17 cellular contexts compared by ENCODE assay signal in the genomic region with DNA sequence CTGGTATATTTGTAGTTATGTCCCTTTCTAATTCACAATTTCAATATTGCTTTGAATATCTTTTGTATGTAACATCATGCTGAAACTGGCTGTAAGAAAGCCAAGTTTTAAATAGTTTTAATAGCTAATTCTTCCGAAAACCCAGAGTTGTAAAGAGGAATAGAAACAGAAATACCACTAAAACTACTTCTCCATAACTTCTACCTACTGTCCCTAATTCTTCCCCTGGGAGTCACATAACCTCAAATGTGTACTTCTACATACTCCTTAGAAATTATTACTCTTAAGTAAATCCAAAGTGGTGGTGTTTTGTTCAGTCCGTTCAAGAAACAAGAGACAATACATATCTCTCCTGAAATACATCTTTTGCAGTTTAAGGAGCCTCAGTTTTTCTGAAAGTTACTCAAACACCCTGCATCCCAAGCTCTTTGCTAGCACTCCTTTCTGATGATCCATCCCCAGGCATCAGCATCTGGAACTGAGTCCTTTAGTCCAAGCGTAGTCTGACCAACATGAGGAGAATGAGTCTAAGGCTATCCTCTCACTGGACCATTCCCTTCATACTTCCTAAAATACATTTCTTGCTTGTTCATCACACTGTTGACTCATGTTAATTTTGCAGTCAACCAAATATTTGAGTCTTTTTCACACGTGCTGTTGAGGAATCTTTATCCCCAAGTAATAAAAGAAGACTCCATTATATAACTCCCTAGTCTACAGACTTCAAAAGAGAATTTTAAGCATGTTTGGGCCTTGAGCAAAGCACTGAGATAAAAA.
DNase-seq lines count a peak whose midpoint lies in the region; ATAC-seq and TF ChIP-seq lines count a peak whose summit lies in the region.
"Had no signal": no experiment of that assay in that cellular context is flagged by ENCODE, and none has a peak within 500 bp of the region (broad histone marks: within the 10 kb centered on the region; RNA-seq: fewer than 3 reads in every experiment).

No MANE protein-coding gene starts in this region.

- TF ChIP-seq CTCF in BJ (IDR thresholded peaks at IDR 0.05; ENCODE audit: insufficient read depth, low read depth, low read length) = no peak
- no peak for TF ChIP-seq CTCF in choroid plexus epithelial cell (conservative IDR thresholded peaks at IDR 0.05; ENCODE audit: low read depth, low read length)
- TF ChIP-seq CTCF in parathyroid adenoma (IDR thresholded peaks at IDR 0.05) = no peak
- no peak for TF ChIP-seq CTCF in coronary artery (IDR thresholded peaks at IDR 0.05)

- H3K9me3 ChIP-seq in parathyroid adenoma (ENCODE audit: control insufficient read depth, low read length) = no peaks in the 10 kb centered on the region
- H3K9me3 ChIP-seq: tibial artery had no signal

- H3K4me1 ChIP-seq in parathyroid adenoma = no peaks in the 10 kb centered on the region

- H3K4me2 ChIP-seq in parathyroid adenoma (ENCODE audit: low read length) = no peak overlapping the region

- CTCF ChIA-PET in BJ (lab: Yijun Ruan, JAX) = interaction anchor here (0.9 to 1.7 kb wide), 2 partner anchors 19 to 26 kb away, joined by 3 to 6 read pairs; no protein-coding TSS in a partner anchor

- peak overlapping the region; percentile 23 for H2AFZ ChIP-seq in parathyroid adenoma

- H3K79me2 ChIP-seq in parathyroid adenoma = no peaks in the 10 kb centered on the region

- no peaks in the 10 kb centered on the region for H3K36me3 ChIP-seq in BJ (ENCODE audit: control insufficient read depth, insufficient read depth, low read length)
- no peaks in the 10 kb centered on the region for H3K36me3 ChIP-seq in parathyroid adenoma (ENCODE audit: control insufficient read depth, insufficient read depth, low read length)
- H3K36me3 ChIP-seq: tibial artery had no signal

- DNase-seq in BJ (ENCODE audit: low read depth) (peak; percentile 83), MV-4-11 (lab: John Stamatoyannopoulos, UW) (peak; percentile 41), choroid plexus epithelial cell (ENCODE audit: low read depth) (peak; percentile 30), NCI-H526 (lab: John Stamatoyannopoulos, UW) (no peak), NCI-H1694 treated with DMSO at 0.1 percent for 48 hours (lab: John Stamatoyannopoulos, UW) (no peak), coronary artery (ENCODE audit: low spot score) (no peak)
- DNase-seq: activated CD8-positive, alpha-beta memory T cell treated with anti-CD3 and anti-CD28 coated beads for 24 hours; activated effector memory CD4-positive, alpha-beta T cell treated with Interleukin-2 at 50 U/mL for 16 hours; aorta; CD4-positive, CD25-positive, alpha-beta regulatory T cell; DND-41; NCI-H1417 treated with DMSO at 0.1 percent for 48 hours; NCI-H345; nephron progenitor cell; tibial artery had no signal

- POLR2A ChIA-PET in BJ (lab: Charles Lee) = interaction anchor here (0.6 to 1.0 kb wide), 2 partner anchors 10 to 192 kb away, joined by 3 to 12 read pairs; no protein-coding TSS in a partner anchor

- H3K4me3 ChIP-seq in BJ (ENCODE audit: low read depth, low read length) (no peak overlapping the region), choroid plexus epithelial cell (ENCODE audit: low read depth, low read length) (no peak overlapping the region), parathyroid adenoma (ENCODE audit: low read depth, low read length) (no peak overlapping the region), coronary artery (no peak overlapping the region)
- H3K4me3 ChIP-seq: tibial artery had no signal

- no peak overlapping the region for H3K9ac ChIP-seq in parathyroid adenoma

- no peak for ATAC-seq in GM19324 (IDR thresholded peaks at IDR 0.05; ENCODE audit: low FRiP score, unreplicated experiment)

- H3K27ac ChIP-seq in parathyroid adenoma (no peak overlapping the region), coronary artery (no peak overlapping the region)
- H3K27ac ChIP-seq: tibial artery had no signal

- H3K27me3 ChIP-seq in BJ (ENCODE audit: control insufficient read depth, insufficient read depth, low read length) (no peaks in the 10 kb centered on the region), parathyroid adenoma (ENCODE audit: control insufficient read depth, insufficient read depth, low read length) (no peaks in the 10 kb centered on the region)
- H3K27me3 ChIP-seq: tibial artery had no signal

Comparison
In these comparisons a context has a peak if more than half of its experiments do, and no peak if none do; other contexts are left out.
1. DNase-seq: peak in BJ (single experiment), MV-4-11 (single experiment) and choroid plexus epithelial cell (single experiment); none in NCI-H526 (0 of 2), NCI-H1694 treated with DMSO at 0.1 percent for 48 hours (single experiment) and coronary artery (single experiment).